ENCODE assay signal across 1 cellular context in the genomic region with DNA sequence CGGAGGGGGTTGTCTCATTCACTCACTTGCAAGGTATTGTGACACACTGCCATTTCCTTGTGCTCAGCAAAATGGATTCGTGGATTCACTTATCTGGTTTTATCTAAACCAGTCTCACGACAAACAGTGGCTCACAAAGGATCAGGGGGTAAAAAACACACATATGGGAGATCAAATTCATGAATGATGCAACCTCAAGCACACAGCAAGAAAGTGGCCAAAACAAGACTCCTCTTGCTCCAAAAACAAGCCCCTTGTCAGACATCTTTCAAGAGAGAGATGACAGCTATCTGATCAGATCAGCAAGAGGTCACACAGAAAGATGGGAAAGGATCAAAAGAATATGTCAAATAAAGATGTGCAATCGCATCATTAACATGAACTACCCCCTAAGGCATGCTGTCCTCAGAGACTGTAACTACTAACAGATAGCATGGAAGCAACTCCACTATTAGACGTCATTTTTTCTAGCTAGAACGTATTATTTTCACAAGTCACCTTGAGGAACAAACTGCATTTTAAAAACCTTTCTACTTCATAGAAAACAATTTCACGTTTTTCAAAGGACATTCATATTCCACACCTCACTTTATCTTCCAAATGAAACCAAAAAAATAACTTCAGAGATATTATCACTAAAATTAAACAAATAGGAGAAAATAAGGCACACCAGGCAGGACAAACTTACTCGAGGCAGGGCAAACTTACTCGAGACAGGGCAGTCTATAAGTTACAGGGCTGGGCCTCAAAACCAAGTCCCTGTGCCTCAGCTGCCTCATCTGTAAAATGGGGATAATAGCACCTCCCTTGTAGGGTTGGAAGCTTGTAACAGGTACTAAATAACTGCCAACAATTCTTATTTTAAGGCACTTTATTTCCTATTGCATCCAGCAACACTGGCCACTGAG.
TF ChIP-seq lines count a peak whose summit lies in the region.

No MANE protein-coding gene starts in this region.

TF ChIP-seq in K562, 482 proteins besides CTCF, POLR2A, EP300 and RAD21 (continued from another document):
- TF ChIP-seq, protein P1, sequence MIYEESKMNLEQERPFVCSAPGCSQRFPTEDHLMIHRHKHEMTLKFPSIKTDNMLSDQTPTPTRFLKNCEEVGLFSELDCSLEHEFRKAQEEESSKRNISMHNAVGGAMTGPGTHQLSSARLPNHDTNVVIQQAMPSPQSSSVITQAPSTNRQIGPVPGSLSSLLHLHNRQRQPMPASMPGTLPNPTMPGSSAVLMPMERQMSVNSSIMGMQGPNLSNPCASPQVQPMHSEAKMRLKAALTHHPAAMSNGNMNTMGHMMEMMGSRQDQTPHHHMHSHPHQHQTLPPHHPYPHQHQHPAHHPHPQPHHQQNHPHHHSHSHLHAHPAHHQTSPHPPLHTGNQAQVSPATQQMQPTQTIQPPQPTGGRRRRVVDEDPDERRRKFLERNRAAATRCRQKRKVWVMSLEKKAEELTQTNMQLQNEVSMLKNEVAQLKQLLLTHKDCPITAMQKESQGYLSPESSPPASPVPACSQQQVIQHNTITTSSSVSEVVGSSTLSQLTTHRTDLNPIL (CRISPR knock-in tag; IDR thresholded peaks at IDR 0.05) = no peak
